9 cellular contexts compared by ENCODE assay signal in genomic region chr9:132798817-132799790, GRCh38.
DNase-seq lines count a peak whose midpoint lies in the region; ATAC-seq and TF ChIP-seq lines count a peak whose summit lies in the region.
"Had no signal": no experiment of that assay in that cellular context is flagged by ENCODE, and none has a peak within 500 bp of the region (broad histone marks: within the 10 kb centered on the region; RNA-seq: fewer than 3 reads in every experiment).

No MANE protein-coding gene starts in this region.

- H3K27me3 Mint-ChIP-seq in T-helper 17 cell = peaks cover 75% of the 10 kb centered on the region
- H3K27me3 Mint-ChIP-seq in Caco-2 (ENCODE audit: insufficient read depth, unreplicated experiment) = peaks cover 3% of the 10 kb centered on the region
- H3K27me3 Mint-ChIP-seq in naive thymus-derived CD8-positive, alpha-beta T cell = peaks cover 17 to 49% (median 30%) of the 10 kb centered on the region in 5 donors

- H3K79me2 ChIP-seq in hepatocyte = no peaks in the 10 kb centered on the region

- H3K4me3 Mint-ChIP-seq in T-helper 17 cell = peak overlapping the region; percentile 68
- H3K4me3 Mint-ChIP-seq in Caco-2 (ENCODE audit: unreplicated experiment) = no peak overlapping the region
- no peak overlapping the region for H3K4me3 Mint-ChIP-seq in naive thymus-derived CD8-positive, alpha-beta T cell

- intact Hi-C loops in Right ventricle myocardium inferior (cut with DNase I) (loop anchor here (2.0 kb wide), 2 partner anchors 290 to 388 kb away; partner anchors contain the start of gene CFAP77), cardiac septum (cut with DNase I) (no loop called here), aorta (cut with DNase I) (loop anchor here (1.0 to 5.0 kb wide), 3 partner anchors 291 to 387 kb away; partner anchors contain the start of gene CFAP77 (in 1 of the 2)), Caco-2 (cut with micrococcal nuclease; ENCODE audit: unreplicated experiment) (no loop called here)

- no peaks in the 10 kb centered on the region for H3K36me3 ChIP-seq in hepatocyte (replicated peaks; ENCODE audit: insufficient read depth, low read depth)
- no peaks in the 10 kb centered on the region for H3K36me3 ChIP-seq in aorta (ENCODE audit: control insufficient read depth in 1 of 2, insufficient read depth in 2 of 2, low read length in 1 of 2)
- H3K36me3 ChIP-seq in Caco-2 (ENCODE audit: control insufficient read depth, insufficient read depth, low read length) = no peaks in the 10 kb centered on the region
- H3K36me3 ChIP-seq: BLaER1 had no signal

- H2AFZ ChIP-seq in hepatocyte = no peak overlapping the region

- TF ChIP-seq CTCF in hepatocyte (IDR thresholded peaks at IDR 0.05; ENCODE audit: poor library complexity) = no peak
- no peak for TF ChIP-seq CTCF in Caco-2 (IDR thresholded peaks at IDR 0.05; ENCODE audit: insufficient read depth in 1 of 2, low read depth in 1 of 2, low read length in 1 of 2, severe bottlenecking in 1 of 2, unreplicated experiment in 1 of 2)

- H3K27me3 ChIP-seq in hepatocyte (peaks cover 2% of the 10 kb centered on the region), aorta (ENCODE audit: control insufficient read depth in 1 of 2, insufficient read depth in 2 of 2, low read length in 1 of 2) (no peaks in the 10 kb centered on the region), Caco-2 (replicated peaks; ENCODE audit: control insufficient read depth, insufficient read depth, low read length) (no peaks in the 10 kb centered on the region)
- H3K27me3 ChIP-seq: BLaER1 had no signal

- peaks cover 9% of the 10 kb centered on the region for H3K4me1 ChIP-seq in hepatocyte (ENCODE audit: insufficient read depth)
- no peaks in the 10 kb centered on the region for H3K4me1 ChIP-seq in aorta (ENCODE audit: control insufficient read depth in 1 of 2, insufficient read depth in 2 of 2, low read length in 2 of 2)
- peaks cover 7% of the 10 kb centered on the region; the same call in 1 of the 2 replicates for H3K4me1 ChIP-seq in Caco-2

- H4K20me1 ChIP-seq in hepatocyte (ENCODE audit: insufficient read depth, poor library complexity, severe bottlenecking) = no peaks in the 10 kb centered on the region
- H4K20me1 ChIP-seq: BLaER1 had no signal

- H3K9me3 Mint-ChIP-seq in Caco-2 (ENCODE audit: unreplicated experiment) = no peaks in the 10 kb centered on the region
- H3K9me3 Mint-ChIP-seq in naive thymus-derived CD8-positive, alpha-beta T cell = no peaks in the 10 kb centered on the region

- peak; percentile 24 for ATAC-seq in Right ventricle myocardium inferior
- ATAC-seq in T-helper 17 cell = no peak
- peak; percentile 45 for ATAC-seq in aorta (ENCODE audit: low FRiP score)
- no peak for ATAC-seq in naive thymus-derived CD8-positive, alpha-beta T cell

- DNase-seq in Right ventricle myocardium inferior (ENCODE audit: missing footprints) (no peak), cardiac septum (ENCODE audit: low spot score) (no peak), T-helper 17 cell (no peak), hepatocyte (ENCODE audit: low spot score) (peak; percentile 37), aorta (peak in 1 of 2 donors; percentile 68), Caco-2 (no peak), cerebellar cortex (ENCODE audit: low spot score) (no peak)
- no peak for DNase-seq in naive thymus-derived CD8-positive, alpha-beta T cell

- H3K36me3 Mint-ChIP-seq in T-helper 17 cell (ENCODE audit: low read depth) (peaks cover 4% of the 10 kb centered on the region), Caco-2 (ENCODE audit: insufficient read depth, unreplicated experiment) (no peaks in the 10 kb centered on the region)
- H3K36me3 Mint-ChIP-seq in naive thymus-derived CD8-positive, alpha-beta T cell = no peaks in the 10 kb centered on the region

- H3K9me2 ChIP-seq in hepatocyte (replicated peaks; ENCODE audit: insufficient read depth) = no peaks in the 10 kb centered on the region

- H3K4me2 ChIP-seq in hepatocyte = no peak overlapping the region

- WGBS in hepatocyte (ENCODE audit: low lambda C conversion rate, missing lambda C conversion rate) = 80% methylated on average over 27 of the region's 27 CpGs
- WGBS in aorta, 2 donors = 67 to 71% methylated on average over 27 of the region's 27 CpGs

- CTCF ChIA-PET in Caco-2 (lab: Charles Lee) = interaction anchor here (1.1 kb wide), 1 partner anchor 130 kb away, joined by 3 read pairs; the partner anchor contains the start of gene DDX31

- H3K27ac ChIP-seq in hepatocyte (no peak overlapping the region), aorta (ENCODE audit: low read depth in 1 of 2, low read length in 2 of 2) (no peak overlapping the region)
- H3K27ac ChIP-seq: BLaER1 had no signal

- H3K4me3 ChIP-seq in hepatocyte (no peak overlapping the region), aorta (ENCODE audit: low read length in 2 of 2) (no peak overlapping the region), Caco-2 (ENCODE audit: low read depth, low read length) (no peak overlapping the region)
- H3K4me3 ChIP-seq: BLaER1 had no signal

- BruUV-seq in Caco-2 (replicated peaks; lab: Mats Ljungman, UMichigan) = no TSS peak

- POLR2A ChIA-PET in Caco-2 (lab: Charles Lee) = no interaction called here
- POLR2A ChIA-PET in naive thymus-derived CD8-positive, alpha-beta T cell (lab: Charles Lee) = interaction anchor here (1.1 kb wide), 1 partner anchor 30 kb away, joined by 3 read pairs; no protein-coding TSS in a partner anchor

- H3K27ac Mint-ChIP-seq in T-helper 17 cell (no peak overlapping the region), Caco-2 (ENCODE audit: unreplicated experiment) (no peak overlapping the region)
- peak overlapping the region in 2 of 10 donors; percentile 39 to 52 for H3K27ac Mint-ChIP-seq in naive thymus-derived CD8-positive, alpha-beta T cell

- H3K9me3 ChIP-seq in T-helper 17 cell (ENCODE audit: control insufficient read depth, low read length, poor library complexity, severe bottlenecking) = no peaks in the 10 kb centered on the region
- H3K9me3 ChIP-seq in hepatocyte (ENCODE audit: low read depth) = no peaks in the 10 kb centered on the region
- no peaks in the 10 kb centered on the region for H3K9me3 ChIP-seq in aorta (ENCODE audit: control insufficient read depth, low read length)
- no peaks in the 10 kb centered on the region for H3K9me3 ChIP-seq in Caco-2
- H3K9me3 ChIP-seq: BLaER1 had no signal

- H3K4me1 Mint-ChIP-seq in T-helper 17 cell (no peaks in the 10 kb centered on the region), Caco-2 (ENCODE audit: low read depth, unreplicated experiment) (peaks cover 6% of the 10 kb centered on the region)
- peaks cover 0 to 6% (median 3%) of the 10 kb centered on the region in 4 donors for H3K4me1 Mint-ChIP-seq in naive thymus-derived CD8-positive, alpha-beta T cell

Comparison
In these comparisons a context has a peak if more than half of its experiments do, and no peak if none do; other contexts are left out.
1. intact Hi-C loops: an anchor here in Right ventricle myocardium inferior (2.0 kb wide) and aorta (1.0 to 5.0 kb wide); none called in cardiac septum and Caco-2.
2. ATAC-seq: peak in Right ventricle myocardium inferior (single experiment) and aorta (single experiment); none in T-helper 17 cell (single experiment) and naive thymus-derived CD8-positive, alpha-beta T cell (0 of 2).